2 cellular contexts compared by ENCODE assay signal in genomic region chr12:123853401-123854070, GRCh38.
TF ChIP-seq lines count a peak whose summit lies in the region.

No MANE protein-coding gene starts in this region.

TF ChIP-seq in GM12878, 131 proteins besides CTCF, POLR2A, EP300 and RAD21:
- TF ChIP-seq, protein P1, sequence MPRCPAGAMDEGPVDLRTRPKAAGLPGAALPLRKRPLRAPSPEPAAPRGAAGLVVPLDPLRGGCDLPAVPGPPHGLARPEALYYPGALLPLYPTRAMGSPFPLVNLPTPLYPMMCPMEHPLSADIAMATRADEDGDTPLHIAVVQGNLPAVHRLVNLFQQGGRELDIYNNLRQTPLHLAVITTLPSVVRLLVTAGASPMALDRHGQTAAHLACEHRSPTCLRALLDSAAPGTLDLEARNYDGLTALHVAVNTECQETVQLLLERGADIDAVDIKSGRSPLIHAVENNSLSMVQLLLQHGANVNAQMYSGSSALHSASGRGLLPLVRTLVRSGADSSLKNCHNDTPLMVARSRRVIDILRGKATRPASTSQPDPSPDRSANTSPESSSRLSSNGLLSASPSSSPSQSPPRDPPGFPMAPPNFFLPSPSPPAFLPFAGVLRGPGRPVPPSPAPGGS (IDR thresholded peaks at IDR 0.05; ENCODE audit: borderline replicate concordance, insufficient read depth, low read depth, low read length, poor library complexity, severe bottlenecking), result peak; percentile 99
- peak; percentile 88; the same call in 1 of the 2 replicates for TF ChIP-seq TCF3 (IDR thresholded peaks at IDR 0.05; ENCODE audit: borderline replicate concordance, insufficient read depth, low read depth, low read length)
- TF ChIP-seq LARP7 (IDR thresholded peaks at IDR 0.05), result no peak
- TF ChIP-seq PBX3 (IDR thresholded peaks at IDR 0.05; ENCODE audit: insufficient replicate concordance, low read depth, low read length), result peak; percentile 77
- no peak for TF ChIP-seq SMAD5 (IDR thresholded peaks at IDR 0.05; ENCODE audit: low read depth)
- TF ChIP-seq FOXK2 (IDR thresholded peaks at IDR 0.05), result no peak

TF ChIP-seq in H1, 55 proteins besides CTCF, POLR2A, EP300 and RAD21 (continued from another document):
- TF ChIP-seq GABPA (IDR thresholded peaks at IDR 0.05; ENCODE audit: borderline replicate concordance, insufficient read depth, low read length) (no peak), POLR2AphosphoS5 (IDR thresholded peaks at IDR 0.05; ENCODE audit: low read depth, low read length) (no peak), CREB1 (IDR thresholded peaks at IDR 0.05) (no peak), GTF2F1 (IDR thresholded peaks at IDR 0.05; ENCODE audit: borderline replicate concordance, low read depth, low read length) (no peak), RXRA (IDR thresholded peaks at IDR 0.05; ENCODE audit: insufficient read depth, low read depth, low read length) (no peak), USF2 (IDR thresholded peaks at IDR 0.05; ENCODE audit: low read length) (no peak), SIN3A (conservative IDR thresholded peaks at IDR 0.05 in 1 of 2, IDR thresholded peaks at IDR 0.05 in 1 of 2; ENCODE audit: low read depth in 1 of 2, low read length in 2 of 2) (no peak), TAF7 (optimal IDR thresholded peaks at IDR 0.05; ENCODE audit: borderline replicate concordance, low read depth, low read length) (no peak), HDAC6 (IDR thresholded peaks at IDR 0.05; ENCODE audit: low read depth, low read length) (no peak), JUN (IDR thresholded peaks at IDR 0.05; ENCODE audit: low read depth, low read length) (no peak)
TF ChIP-seq in H1: peak in this region for 0.
